8 cellular contexts compared by ENCODE assay signal in the genomic region with DNA sequence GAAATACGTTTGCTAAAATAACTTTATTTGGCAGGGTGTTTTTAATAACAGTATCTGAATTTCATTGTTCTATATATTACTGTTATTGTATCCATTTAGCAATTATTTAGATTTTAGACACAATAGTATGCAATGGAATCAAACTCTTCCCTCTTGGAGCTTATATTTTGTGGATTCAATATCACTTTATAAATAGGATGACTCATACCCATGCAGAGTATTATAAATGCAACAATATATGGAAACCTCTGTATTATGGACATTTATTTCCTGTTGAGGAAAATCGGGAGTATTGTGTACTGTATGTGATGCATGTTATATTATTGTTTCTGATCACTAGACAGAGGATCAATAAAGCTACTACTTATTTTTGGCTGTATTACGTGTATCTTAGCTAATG. TPM values are rescaled to one million over a fixed set of nuclear protein-coding genes. Genes with fewer than 3 reads are reported as not detected.
DNase-seq lines count a peak whose midpoint lies in the region; TF ChIP-seq lines count a peak whose summit lies in the region.

No MANE protein-coding gene starts in this region.

- in situ Hi-C loops in G401 (cut with HindIII; ENCODE audit: low sequenced_read_pairs), result no loop called here

- peak overlapping the region; percentile 100 for H3K27ac Mint-ChIP-seq in T-helper 2 cell treated with Interferon-gamma antibody and Interleukin-4, amounts not matched to agents 5 μg/mL and 100 μg/mL, for 36 hours
- H3K27ac Mint-ChIP-seq in activated CD4-positive, alpha-beta memory T cell treated with anti-CD3 and anti-CD28 coated beads for 36 hours, result peak overlapping the region; percentile 84

- POLR2A ChIA-PET in activated CD4-positive, alpha-beta memory T cell treated with anti-CD3 and anti-CD28 coated beads for 36 hours (lab: Charles Lee), result no interaction called here

- H3K4me3 ChIP-seq in hepatocyte, result peak overlapping the region; percentile 20
- peak overlapping the region; percentile 55 to 65 (median 62) for H3K4me3 ChIP-seq in stomach

- no peak overlapping the region for H2AFZ ChIP-seq in hepatocyte

- peaks cover 60% of the 10 kb centered on the region for H3K79me2 ChIP-seq in hepatocyte

- peak overlapping the region; percentile 99 for H3K4me3 Mint-ChIP-seq in T-helper 2 cell treated with Interferon-gamma antibody and Interleukin-4, amounts not matched to agents 5 μg/mL and 100 μg/mL, for 36 hours
- H3K4me3 Mint-ChIP-seq in activated CD4-positive, alpha-beta memory T cell treated with anti-CD3 and anti-CD28 coated beads for 36 hours, result peak overlapping the region; percentile 99

- intact Hi-C loops in activated CD4-positive, alpha-beta memory T cell treated with anti-CD3 and anti-CD28 coated beads for 36 hours (cut with micrococcal nuclease), result loop anchor here (1.0 kb wide), 2 partner anchors 603 to 746 kb away; partner anchors contain the start of genes CCDC34 and LIN7C
- intact Hi-C loops in stomach (cut with DNase I; ENCODE audit: low total_unique reads), result no loop called here

- H3K9me3 ChIP-seq in hepatocyte (ENCODE audit: low read depth) (no peaks in the 10 kb centered on the region), stomach (no peaks in the 10 kb centered on the region)

- no peaks in the 10 kb centered on the region for H3K9me2 ChIP-seq in hepatocyte (replicated peaks; ENCODE audit: insufficient read depth)

- DNase-seq in T-helper 2 cell treated with Interferon-gamma antibody and Interleukin-4, amounts not matched to agents 5 μg/mL and 100 μg/mL, for 36 hours (ENCODE audit: low spot score), result no peak
- DNase-seq in T-helper 2 cell (no peak), hepatocyte (ENCODE audit: low spot score) (no peak), stomach (no peak), activated gamma-delta T cell treated with Interleukin-2 at 50 U/mL for 16 hours (no peak), cerebellar nuclear complex (lab: John Stamatoyannopoulos, UW) (no peak), G401 (ENCODE audit: low spot score) (no peak)
- no peak for DNase-seq in activated CD4-positive, alpha-beta memory T cell treated with anti-CD3 and anti-CD28 coated beads for 36 hours

- H3K4me2 ChIP-seq in hepatocyte, result peak overlapping the region; percentile 75

- TF ChIP-seq CTCF in hepatocyte (IDR thresholded peaks at IDR 0.05; ENCODE audit: poor library complexity) (no peak), stomach (IDR thresholded peaks at IDR 0.05) (no peak)

- no peaks in the 10 kb centered on the region for H3K27me3 Mint-ChIP-seq in T-helper 2 cell treated with Interferon-gamma antibody and Interleukin-4, amounts not matched to agents 5 μg/mL and 100 μg/mL, for 36 hours (ENCODE audit: low read depth)
- H3K27me3 Mint-ChIP-seq in activated CD4-positive, alpha-beta memory T cell treated with anti-CD3 and anti-CD28 coated beads for 36 hours, result peaks cover 1% of the 10 kb centered on the region

- TF ChIP-seq POLR2A in stomach (IDR thresholded peaks at IDR 0.05), result no peak

- H3K4me1 ChIP-seq in hepatocyte (ENCODE audit: insufficient read depth) (peaks cover 21% of the 10 kb centered on the region), stomach (peaks cover 14 to 52% (median 43%) of the 10 kb centered on the region in 4 donors)

- no peaks in the 10 kb centered on the region for H3K36me3 ChIP-seq in hepatocyte (replicated peaks; ENCODE audit: insufficient read depth, low read depth)
- H3K36me3 ChIP-seq in stomach, result peaks cover 0 to 4% (median 2%) of the 10 kb centered on the region in 4 donors

- WGBS in hepatocyte (ENCODE audit: low lambda C conversion rate, missing lambda C conversion rate), result 83% methylated on average over 3 of the region's 3 CpGs
- WGBS in stomach, 5 donors, result 53 to 60% (median 58%) methylated on average over 3 of the region's 3 CpGs

- H3K36me3 Mint-ChIP-seq in T-helper 2 cell treated with Interferon-gamma antibody and Interleukin-4, amounts not matched to agents 5 μg/mL and 100 μg/mL, for 36 hours (ENCODE audit: low read depth), result peaks cover 13% of the 10 kb centered on the region
- peaks cover 7% of the 10 kb centered on the region for H3K36me3 Mint-ChIP-seq in activated CD4-positive, alpha-beta memory T cell treated with anti-CD3 and anti-CD28 coated beads for 36 hours

- CTCF ChIA-PET in activated CD4-positive, alpha-beta memory T cell treated with anti-CD3 and anti-CD28 coated beads for 36 hours (lab: Charles Lee), result no interaction called here

- H4K20me1 ChIP-seq in hepatocyte (ENCODE audit: insufficient read depth, poor library complexity, severe bottlenecking), result no peaks in the 10 kb centered on the region

- peaks cover 54% of the 10 kb centered on the region for H3K4me1 Mint-ChIP-seq in T-helper 2 cell treated with Interferon-gamma antibody and Interleukin-4, amounts not matched to agents 5 μg/mL and 100 μg/mL, for 36 hours (ENCODE audit: low read depth)
- H3K4me1 Mint-ChIP-seq in activated CD4-positive, alpha-beta memory T cell treated with anti-CD3 and anti-CD28 coated beads for 36 hours (ENCODE audit: low read depth), result peaks cover 47% of the 10 kb centered on the region

- no peaks in the 10 kb centered on the region for H3K27me3 ChIP-seq in hepatocyte
- H3K27me3 ChIP-seq in stomach, result no peaks in the 10 kb centered on the region

- H3K27ac ChIP-seq in hepatocyte (peak overlapping the region; percentile 92), stomach (peak overlapping the region in 4 of 5 donors; percentile 83 to 91 (median 88))

- H3K9me3 Mint-ChIP-seq in T-helper 2 cell treated with Interferon-gamma antibody and Interleukin-4, amounts not matched to agents 5 μg/mL and 100 μg/mL, for 36 hours, result no peaks in the 10 kb centered on the region
- H3K9me3 Mint-ChIP-seq in activated CD4-positive, alpha-beta memory T cell treated with anti-CD3 and anti-CD28 coated beads for 36 hours, result no peaks in the 10 kb centered on the region

- no peak for TF ChIP-seq EP300 in stomach (IDR thresholded peaks at IDR 0.05)

RNA-seq across cellular contexts. Expression of gene METTL15, which starts 0.7 kb away (rescaled TPM):
- 10 to 100 TPM; 18.0 to 19.7 TPM for total RNA-seq in activated CD4-positive, alpha-beta memory T cell treated with anti-CD3 and anti-CD28 coated beads for 36 hours
- 20.3 and 23.2 TPM in 2 replicates for total RNA-seq in hepatocyte
- polyA plus RNA-seq in hepatocyte, result 9.3 and 10.6 TPM in 2 replicates
- 10 to 100 TPM in 4 of 5 donors, under 1 TPM in 1; 0.58 to 21.7 (median 12.7) TPM for total RNA-seq in stomach
- 1 to 10 TPM; 3.1 to 4.7 (median 4.5) TPM for polyA plus RNA-seq in stomach
- total RNA-seq in G401 (2014; rRNA removed; shearing (Covaris generic)), result 13.9 and 30.4 TPM in 2 replicates

RNA-seq across cellular contexts. Expression of gene KIF18A, which starts 1.0 kb away (rescaled TPM):
- 10 to 100 TPM; 26.4 to 27.3 TPM for total RNA-seq in activated CD4-positive, alpha-beta memory T cell treated with anti-CD3 and anti-CD28 coated beads for 36 hours
- total RNA-seq in hepatocyte, result 6.3 and 7.1 TPM in 2 replicates
- 3.2 and 5.4 TPM in 2 replicates for polyA plus RNA-seq in hepatocyte
- total RNA-seq in stomach, result 1 to 10 TPM in 3 of 5 donors, under 1 TPM in 2; 0.29 to 3.7 (median 2.3) TPM
- 1 to 10 TPM in 1 of 3 donors, under 1 TPM in 2; 0.31 to 1.4 (median 0.75) TPM for polyA plus RNA-seq in stomach
- 34.5 and 41.8 TPM in 2 replicates for total RNA-seq in G401 (2014; rRNA removed; shearing (Covaris generic))
